In genomic region chr13:67223024-67223423, GRCh38 we compare ENCODE assay signal across 13 cellular contexts. TPM values are rescaled to one million over a fixed set of nuclear protein-coding genes. Genes with fewer than 3 reads are reported as not detected.
A peak's percentile ranks its signal among the peaks of the same experiment; 100 is the strongest.
DNase-seq lines count a peak whose midpoint lies in the region; TF ChIP-seq lines count a peak whose summit lies in the region.
"Had no signal": no experiment of that assay in that cellular context is flagged by ENCODE, and none has a peak within 500 bp of the region (broad histone marks: within the 10 kb centered on the region; RNA-seq: fewer than 3 reads in every experiment).

No MANE protein-coding gene starts in this region.

- H3K27ac ChIP-seq in DOHH2 (ENCODE audit: low read depth, low read length) (peak overlapping the region; percentile 12; the same call in 1 of the 2 replicates), osteoblast (ENCODE audit: low read depth, low read length) (peak overlapping the region; percentile 1)
- H3K27ac ChIP-seq: testis had no signal

- H4K20me1 ChIP-seq in DOHH2 (ENCODE audit: control insufficient read depth, insufficient read depth, low read depth, low read length) (no peaks in the 10 kb centered on the region), osteoblast (ENCODE audit: insufficient read depth, low read length) (no peaks in the 10 kb centered on the region)

- H3K36me3 ChIP-seq in DOHH2 (ENCODE audit: control insufficient read depth, low read length) (peaks cover 12% of the 10 kb centered on the region), osteoblast (ENCODE audit: insufficient read depth, low read length) (no peaks in the 10 kb centered on the region), H7 (replicated peaks; ENCODE audit: control insufficient read depth, insufficient read depth, low read length) (no peaks in the 10 kb centered on the region)

- H3K4me2 ChIP-seq in DOHH2 (ENCODE audit: low read length) (peak overlapping the region; percentile 59), osteoblast (ENCODE audit: insufficient read depth, low read length) (peak overlapping the region; percentile 3)

- peak overlapping the region; percentile 52 for H3K4me3 ChIP-seq in DOHH2 (ENCODE audit: low read length)
- H3K4me3 ChIP-seq in epithelial cell of esophagus (ENCODE audit: low read length) = no peak overlapping the region
- no peak overlapping the region for H3K4me3 ChIP-seq in osteoblast (ENCODE audit: insufficient read depth, low read length)
- no peak overlapping the region for H3K4me3 ChIP-seq in H7 (ENCODE audit: insufficient read depth, low read depth, low read length)
- H3K4me3 ChIP-seq: testis had no signal

- no peak for TF ChIP-seq CTCF in DOHH2 (IDR thresholded peaks at IDR 0.05; ENCODE audit: low read depth, low read length, poor library complexity, severe bottlenecking)
- TF ChIP-seq CTCF in epithelial cell of esophagus (IDR thresholded peaks at IDR 0.05; ENCODE audit: insufficient read depth, low read depth, low read length, missing control alignments) = no peak
- no peak for TF ChIP-seq CTCF in osteoblast (IDR thresholded peaks at IDR 0.05; ENCODE audit: extremely low read depth, low read depth, low read length)

- H2AFZ ChIP-seq in osteoblast (ENCODE audit: low read length) = no peak overlapping the region

- no peaks in the 10 kb centered on the region; the same call in 1 of the 2 replicates for H3K9me3 ChIP-seq in DOHH2 (ENCODE audit: control insufficient read depth, insufficient read depth, low read length)
- no peaks in the 10 kb centered on the region for H3K9me3 ChIP-seq in osteoblast (ENCODE audit: low read depth, low read length)
- H3K9me3 ChIP-seq: testis had no signal

- H3K79me2 ChIP-seq in DOHH2 (ENCODE audit: control insufficient read depth, low read length) = peaks cover 22% of the 10 kb centered on the region
- no peaks in the 10 kb centered on the region for H3K79me2 ChIP-seq in osteoblast (ENCODE audit: insufficient read depth, low read length)

- DNase-seq in OCI-M1 (lab: John Stamatoyannopoulos, UW) = peak; percentile 71
- peak; percentile 41 for DNase-seq in epithelial cell of esophagus (ENCODE audit: low read depth)
- no peak for DNase-seq in osteoblast (ENCODE audit: insufficient read length, low spot score, missing footprints)
- no peak for DNase-seq in NCI-H1105 treated with DMSO at 0.1 percent for 48 hours (lab: John Stamatoyannopoulos, UW)
- no peak for DNase-seq in NCI-H510A (lab: John Stamatoyannopoulos, UW)
- no peak for DNase-seq in amniotic stem cell (lab: John Stamatoyannopoulos, UW)
- no peak for DNase-seq in H7
- DNase-seq: activated effector memory CD4-positive, alpha-beta T cell treated with anti-CD3 and anti-CD28 coated beads, Interleukin-2, amount 50 U/mL, for 16 hours; cortex of kidney; NCI-H2081; stimulated activated CD4-positive, alpha-beta T cell treated with anti-CD3 and anti-CD28 coated beads, Interleukin-2, amount 100 ng/mL, for 48 hours; testis had no signal

- H3K4me1 ChIP-seq in DOHH2 (ENCODE audit: control insufficient read depth, low read length) (peaks cover 54% of the 10 kb centered on the region), osteoblast (ENCODE audit: insufficient read depth, low read length) (peaks cover 12% of the 10 kb centered on the region)
- H3K4me1 ChIP-seq: testis had no signal

- H3F3A ChIP-seq in DOHH2 (ENCODE audit: control insufficient read depth, insufficient read depth) = no peaks in the 10 kb centered on the region

- H3K27me3 ChIP-seq in DOHH2 (ENCODE audit: control insufficient read depth, low read length) = no peaks in the 10 kb centered on the region
- H3K27me3 ChIP-seq in osteoblast (ENCODE audit: insufficient read depth, low read length) = no peaks in the 10 kb centered on the region
- H3K27me3 ChIP-seq in H7 (ENCODE audit: control insufficient read depth, insufficient read depth, low read length) = peaks cover 8% of the 10 kb centered on the region; the same call in 1 of the 2 replicates
- H3K27me3 ChIP-seq: testis had no signal

- no peaks in the 10 kb centered on the region for H3K9me2 ChIP-seq in DOHH2 (replicated peaks; ENCODE audit: control insufficient read depth, low read length)

RNA-seq across cellular contexts. Expression of gene PCDH9, which starts 7.1 kb away (rescaled TPM):
- total RNA-seq in osteoblast = 1.1 and 2.9 TPM in 2 replicates
- 0.07 and 0.14 TPM in 2 replicates for total RNA-seq in H7 (2014; rRNA removed; shearing (Covaris generic))

Comparison
In these comparisons a context has a peak if more than half of its experiments do, and no peak if none do; other contexts are left out.
1. DNase-seq: peak in OCI-M1 (single experiment) and epithelial cell of esophagus (single experiment); none in osteoblast (single experiment), NCI-H1105 treated with DMSO at 0.1 percent for 48 hours (single experiment), NCI-H510A (single experiment), amniotic stem cell (single experiment) and H7 (single experiment).